16 cellular contexts compared by ENCODE assay signal in genomic region chr4:62003695-62004094, GRCh38.
DNase-seq lines count a peak whose midpoint lies in the region; ATAC-seq, FAIRE-seq and TF ChIP-seq lines count a peak whose summit lies in the region.
"Had no signal": no experiment of that assay in that cellular context is flagged by ENCODE, and none has a peak within 500 bp of the region (broad histone marks: within the 10 kb centered on the region; RNA-seq: fewer than 3 reads in every experiment).

No MANE protein-coding gene starts in this region.

- DNase-seq in DMS 273 (lab: John Stamatoyannopoulos, UW; ENCODE audit: unreplicated experiment) = peak; percentile 24
- DNase-seq in DMS 273 treated with DMSO at 0.1 percent for 48 hours (lab: John Stamatoyannopoulos, UW) = no peak
- peak; percentile 8 for DNase-seq in NCI-H82 treated with DMSO at 0.1 percent for 48 hours (lab: John Stamatoyannopoulos, UW; ENCODE audit: unreplicated experiment)
- DNase-seq in frontal cortex (ENCODE audit: low spot score in 2 of 2) = no peak
- peak; percentile 83 for DNase-seq in renal cortical epithelial cell (ENCODE audit: low read depth)
- no peak for DNase-seq in omental fat pad (ENCODE audit: low spot score)
- DNase-seq in SW 1271 (lab: John Stamatoyannopoulos, UW) = no peak
- DNase-seq in GM13976 (ENCODE audit: low spot score) = no peak
- DNase-seq: H7, KBM-7, NCI-H187 treated with DMSO at 0.1 percent for 48 hours, NCI-H446 treated with DMSO at 0.1 percent for 48 hours had no signal

- TF ChIP-seq CTCF in omental fat pad (IDR thresholded peaks at IDR 0.05) (no peak), GM13976 (IDR thresholded peaks at IDR 0.05; ENCODE audit: borderline replicate concordance, control extremely low read depth, extremely low read depth, insufficient read depth, missing control alignments) (no peak)

- FAIRE-seq in frontal cortex (lab: Jason Lieb, UNC) = peak; percentile 6
- FAIRE-seq: GM12892, HepG2, RCC 7860 had no signal

- in situ Hi-C loops in GM13976 (cut with MboI; ENCODE audit: low sequenced_read_pairs, unreplicated experiment) = no loop called here

- no peak for ATAC-seq in omental fat pad (ENCODE audit: low FRiP score)
- ATAC-seq: HepG2, Right ventricle myocardium inferior had no signal

Comparison
In these comparisons a context has a peak if more than half of its experiments do, and no peak if none do; other contexts are left out.
1. DNase-seq: peak in DMS 273 (single experiment), NCI-H82 treated with DMSO at 0.1 percent for 48 hours (single experiment) and renal cortical epithelial cell (single experiment); none in DMS 273 treated with DMSO at 0.1 percent for 48 hours (single experiment), frontal cortex (0 of 2), omental fat pad (single experiment), SW 1271 (0 of 2) and GM13976 (single experiment).